In the genomic region with DNA sequence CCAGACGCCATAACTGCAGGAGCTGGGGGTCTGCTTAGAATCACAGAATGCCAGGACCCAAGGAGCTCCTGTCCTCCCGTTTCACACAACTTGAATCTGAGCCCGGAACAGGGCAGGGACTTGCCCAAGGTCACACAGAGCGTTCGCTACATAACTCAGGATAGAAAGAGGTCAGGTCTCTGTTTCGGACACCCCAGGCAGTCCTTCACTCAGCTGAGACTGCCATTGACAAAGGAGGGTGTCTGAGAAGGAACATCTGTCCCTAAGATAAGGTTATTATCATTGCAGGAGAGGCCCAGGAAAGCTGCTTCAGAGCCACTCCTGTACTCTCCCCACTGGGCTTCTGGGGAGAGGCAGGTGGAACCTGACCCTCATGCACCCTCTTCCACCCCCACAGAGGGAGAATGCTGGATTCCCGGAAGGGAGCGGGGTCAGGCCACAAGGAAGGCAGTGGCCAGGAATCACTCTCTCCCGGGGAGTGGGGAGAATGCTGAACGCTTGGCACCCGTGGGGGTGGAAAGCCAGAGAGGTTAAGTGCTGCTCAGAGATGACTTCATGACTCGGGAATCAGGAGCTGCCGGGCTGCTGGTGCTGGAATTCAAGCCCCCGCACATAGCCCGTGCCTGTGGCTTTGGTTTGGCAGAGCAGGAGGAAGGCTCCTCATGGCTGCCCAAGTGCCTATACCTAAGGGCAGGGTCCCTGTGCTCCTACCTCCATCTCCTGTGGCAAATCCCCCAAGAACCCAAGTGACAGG, we compare ENCODE assay signal across 8 cellular contexts. TPM values are rescaled to one million over a fixed set of nuclear protein-coding genes. Genes with fewer than 3 reads are reported as not detected.
DNase-seq lines count a peak whose midpoint lies in the region; ATAC-seq and TF ChIP-seq lines count a peak whose summit lies in the region.

No MANE protein-coding gene starts in this region.

- peak; percentile 29 for ATAC-seq in Right ventricle myocardium inferior

- in situ Hi-C loops in Caki2 (cut with HindIII; ENCODE audit: low pct_unique_long_range_greater_than_20kb, low sequenced_read_pairs), result no loop called here

- DNase-seq in Caki2 (ENCODE audit: low read depth) (peak; percentile 78), WERI-Rb-1 (no peak), Right ventricle myocardium inferior (ENCODE audit: missing footprints) (no peak), posterior vena cava (ENCODE audit: low spot score) (peak; percentile 86), NCI-H2171 treated with DMSO at 0.1 percent for 48 hours (lab: John Stamatoyannopoulos, UW) (no peak), globus pallidus (ENCODE audit: low spot score) (no peak), ecto neural progenitor cell (ENCODE audit: low spot score) (no peak), NCI-H146 treated with DMSO at 0.1 percent for 48 hours (lab: John Stamatoyannopoulos, UW; ENCODE audit: unreplicated experiment) (no peak)

- no peaks in the 10 kb centered on the region for H3K9me3 ChIP-seq in WERI-Rb-1 (ENCODE audit: severe bottlenecking)

- no peaks in the 10 kb centered on the region for H3K27me3 ChIP-seq in WERI-Rb-1 (ENCODE audit: insufficient read depth, low read depth, severe bottlenecking)

- H3K27ac ChIP-seq in WERI-Rb-1, result peak overlapping the region; percentile 54

- H3K4me3 ChIP-seq in WERI-Rb-1 (ENCODE audit: low read depth, low read length), result no peak overlapping the region

- peaks cover 58% of the 10 kb centered on the region for H3K36me3 ChIP-seq in WERI-Rb-1

- intact Hi-C loops in Right ventricle myocardium inferior (cut with DNase I) (no loop called here), posterior vena cava (cut with DNase I) (loop anchor here in 1 of 2 donors (1.0 kb wide), 1 partner anchor 9 kb away; no protein-coding TSS in a partner anchor)

- TF ChIP-seq CTCF in WERI-Rb-1 (IDR thresholded peaks at IDR 0.05; ENCODE audit: low read depth, low read length), result no peak

RNA-seq across cellular contexts. Expression of gene SDC4, which starts 10.7 kb away (rescaled TPM):
- total RNA-seq in Caki2 (2014; rRNA removed; shearing (Covaris generic); ENCODE audit: low replicate concordance), result 92.8 and 111 TPM in 2 replicates
- total RNA-seq in Right ventricle myocardium inferior (82.1 TPM), posterior vena cava (100 to 1,000 TPM in 1 of 2 donors, 10 to 100 TPM in 1; 85.7 to 104 TPM)

RNA-seq across cellular contexts. Expression of gene SYS1, which starts 25.4 kb away (rescaled TPM):
- total RNA-seq in Caki2 (2014; rRNA removed; shearing (Covaris generic); ENCODE audit: low replicate concordance), result 59.1 and 84.9 TPM in 2 replicates
- 21.9 TPM for total RNA-seq in Right ventricle myocardium inferior
- total RNA-seq in posterior vena cava, result 10 to 100 TPM; 21.8 to 22.6 TPM

RNA-seq across cellular contexts. Expression of gene MATN4, which starts 29.4 kb away (rescaled TPM):
- 0.10 and 2.1 TPM in 2 replicates for total RNA-seq in Caki2 (2014; rRNA removed; shearing (Covaris generic); ENCODE audit: low replicate concordance)
- total RNA-seq in Right ventricle myocardium inferior (not detected), posterior vena cava (under 1 TPM; 0.29 to 0.56 TPM)

RNA-seq across cellular contexts. Expression of gene RBPJL, which starts 30.9 kb away (rescaled TPM):
- not detected in 2 replicates for total RNA-seq in Caki2 (2014; rRNA removed; shearing (Covaris generic); ENCODE audit: low replicate concordance)
- total RNA-seq in Right ventricle myocardium inferior (not detected), posterior vena cava (not detected)

RNA-seq across cellular contexts. Expression of gene TP53TG5, which starts 40.6 kb away (rescaled TPM):
- not detected in 2 replicates for total RNA-seq in Caki2 (2014; rRNA removed; shearing (Covaris generic); ENCODE audit: low replicate concordance)
- total RNA-seq in Right ventricle myocardium inferior (0.73 TPM), posterior vena cava (1 to 10 TPM; 1.4 to 2.0 TPM)

Comparison
In these comparisons a context has a peak if more than half of its experiments do, and no peak if none do; other contexts are left out.
1. DNase-seq: peak in Caki2 (single experiment) and posterior vena cava (single experiment); none in WERI-Rb-1 (single experiment), Right ventricle myocardium inferior (single experiment), NCI-H2171 treated with DMSO at 0.1 percent for 48 hours (single experiment), globus pallidus (single experiment), ecto neural progenitor cell (single experiment) and NCI-H146 treated with DMSO at 0.1 percent for 48 hours (single experiment).